Comparison of ENCODE assay signal across 11 cellular contexts in the genomic region with DNA sequence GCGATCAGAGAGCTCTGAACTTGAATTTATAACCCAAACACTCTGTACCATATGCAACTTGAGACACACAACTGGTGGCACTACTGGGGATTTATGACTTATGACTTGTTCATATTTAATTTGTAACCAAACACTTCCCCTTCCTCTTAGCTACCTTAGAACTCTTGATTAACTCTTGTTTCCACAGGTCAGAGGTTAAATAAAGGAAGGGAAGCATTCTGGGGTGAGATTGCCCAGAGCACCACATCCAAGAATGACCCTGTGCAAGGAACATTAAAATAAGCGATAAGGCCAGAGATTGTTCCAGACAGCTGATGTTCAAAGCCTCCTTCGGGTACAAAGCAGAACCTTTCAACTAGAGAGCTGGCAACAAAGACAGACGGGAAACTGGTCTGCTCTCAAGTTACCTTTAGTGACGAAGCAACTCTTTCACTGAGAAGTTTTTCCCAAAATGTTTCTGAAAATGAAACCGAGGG.
A peak's percentile ranks its signal among the peaks of the same experiment; 100 is the strongest.
DNase-seq lines count a peak whose midpoint lies in the region; ATAC-seq and TF ChIP-seq lines count a peak whose summit lies in the region.
"Had no signal": no experiment of that assay in that cellular context is flagged by ENCODE, and none has a peak within 500 bp of the region (broad histone marks: within the 10 kb centered on the region; RNA-seq: fewer than 3 reads in every experiment).

No MANE protein-coding gene starts in this region.

- in situ Hi-C loops in gastrocnemius medialis (cut with MboI; ENCODE audit: low sequenced_read_pairs in 4 of 4): no loop called here

- 48 to 55% methylated on average over 6 of the region's 6 CpGs for WGBS in testis, 2 donors

- H3K27me3 ChIP-seq in gastrocnemius medialis: no peaks in the 10 kb centered on the region
- no peaks in the 10 kb centered on the region for H3K27me3 ChIP-seq in testis

- H3K36me3 ChIP-seq in gastrocnemius medialis (no peaks in the 10 kb centered on the region), testis (ENCODE audit: low read depth, missing control alignments) (no peaks in the 10 kb centered on the region)

- H3K4me3 ChIP-seq in gastrocnemius medialis: peak overlapping the region in 1 of 4 donors; percentile 0
- no peak overlapping the region for H3K4me3 ChIP-seq in testis

- H3K9me3 ChIP-seq in gastrocnemius medialis (no peaks in the 10 kb centered on the region), testis (no peaks in the 10 kb centered on the region)

- peak; percentile 31 for DNase-seq in NCI-H2171 treated with DMSO at 0.1 percent for 48 hours (lab: John Stamatoyannopoulos, UW)
- no peak for DNase-seq in NCI-H2171 (lab: John Stamatoyannopoulos, UW)
- peak; percentile 77 for DNase-seq in NCI-H2029 treated with DMSO at 0.1 percent for 48 hours (lab: John Stamatoyannopoulos, UW)
- DNase-seq in gastrocnemius medialis: no peak
- no peak for DNase-seq in NCI-H1694 treated with DMSO at 0.1 percent for 48 hours (lab: John Stamatoyannopoulos, UW)
- no peak for DNase-seq in stimulated activated CD4-positive, alpha-beta T cell treated with anti-CD3 and anti-CD28 coated beads, Interleukin-12 subunit alpha, Interleukin-12 subunit beta, amount 100 ng/mL, for 4 hours
- no peak for DNase-seq in testis
- DNase-seq: activated CD8-positive, alpha-beta T cell treated with anti-CD3 and anti-CD28 coated beads, Interleukin-2, amount 10 ng/mL, durations not matched to agents 7 days and 5 days; effector memory CD8-positive, alpha-beta T cell; NCI-H446 treated with DMSO at 0.1 percent for 48 hours had no signal

- H3K36me3 Mint-ChIP-seq in brain: peaks cover 8% of the 10 kb centered on the region

- no peak for TF ChIP-seq CTCF in brain (conservative IDR thresholded peaks at IDR 0.05)
- no peak for TF ChIP-seq CTCF in gastrocnemius medialis (IDR thresholded peaks at IDR 0.05 in 4 of 5, conservative IDR thresholded peaks at IDR 0.05 in 1 of 5)
- no peak for TF ChIP-seq CTCF in testis (IDR thresholded peaks at IDR 0.05)

- peaks cover 18 to 27% of the 10 kb centered on the region in 2 donors for H3K4me1 ChIP-seq in gastrocnemius medialis
- peaks cover 13% of the 10 kb centered on the region for H3K4me1 ChIP-seq in testis

- TF ChIP-seq POLR2A in gastrocnemius medialis (IDR thresholded peaks at IDR 0.05) (no peak), testis (IDR thresholded peaks at IDR 0.05) (no peak)

- ATAC-seq in gastrocnemius medialis: peak; percentile 61 to 70
- ATAC-seq: activated CD8-positive, alpha-beta T cell treated with anti-CD3 and anti-CD28 coated beads, Interleukin-2, amount 10 ng/mL, durations not matched to agents 7 days and 5 days; effector memory CD8-positive, alpha-beta T cell had no signal

- peak overlapping the region; percentile 46 to 75 (median 58) for H3K27ac ChIP-seq in gastrocnemius medialis
- no peak overlapping the region for H3K27ac ChIP-seq in testis

- H3K9me3 Mint-ChIP-seq in brain: peaks cover 5 to 13% (median 8%) of the 10 kb centered on the region in 5 experiments
- H3K9me3 Mint-ChIP-seq: effector memory CD8-positive, alpha-beta T cell had no signal

- H3K27me3 Mint-ChIP-seq in brain: no peaks in the 10 kb centered on the region
- H3K27me3 Mint-ChIP-seq: effector memory CD8-positive, alpha-beta T cell had no signal

- peak overlapping the region; percentile 34 to 83 (median 78) for H3K27ac Mint-ChIP-seq in brain
- H3K27ac Mint-ChIP-seq: activated CD8-positive, alpha-beta T cell treated with anti-CD3 and anti-CD28 coated beads, Interleukin-2, amount 10 ng/mL, durations not matched to agents 7 days and 5 days; effector memory CD8-positive, alpha-beta T cell had no signal

- H3K4me1 Mint-ChIP-seq in brain: peaks cover 57% of the 10 kb centered on the region

- intact Hi-C loops in gastrocnemius medialis (cut with DNase I; ENCODE audit: low total_unique reads) (no loop called here), testis (cut with DNase I; ENCODE audit: low total_unique reads) (no loop called here)

- H3K4me3 Mint-ChIP-seq in brain: peak overlapping the region in 4 of 5 experiments; percentile 5 to 49 (median 36)
- H3K4me3 Mint-ChIP-seq: activated CD8-positive, alpha-beta T cell treated with anti-CD3 and anti-CD28 coated beads, Interleukin-2, amount 10 ng/mL, durations not matched to agents 7 days and 5 days; effector memory CD8-positive, alpha-beta T cell had no signal

Comparison
In these comparisons a context has a peak if more than half of its experiments do, and no peak if none do; other contexts are left out.
1. DNase-seq: peak in NCI-H2171 treated with DMSO at 0.1 percent for 48 hours (single experiment) and NCI-H2029 treated with DMSO at 0.1 percent for 48 hours (single experiment); none in NCI-H2171 (single experiment), gastrocnemius medialis (0 of 2), NCI-H1694 treated with DMSO at 0.1 percent for 48 hours (single experiment), stimulated activated CD4-positive, alpha-beta T cell treated with anti-CD3 and anti-CD28 coated beads, Interleukin-12 subunit alpha, Interleukin-12 subunit beta, amount 100 ng/mL, for 4 hours (single experiment) and testis (single experiment).
2. H3K27ac ChIP-seq: peak in gastrocnemius medialis (4 of 4); none in testis (0 of 2).